In genomic region chr2:42810126-42810970, GRCh38 we compare ENCODE assay signal across 1 cellular context.
TF ChIP-seq lines count a peak whose summit lies in the region.

No MANE protein-coding gene starts in this region.

TF ChIP-seq in SK-N-SH, 30 proteins besides CTCF, POLR2A, EP300 and RAD21 (continued from another document):
- TF ChIP-seq CHD2 (IDR thresholded peaks at IDR 0.05; ENCODE audit: low read length, partially characterized antibody) (peak; percentile 80), NFIC (IDR thresholded peaks at IDR 0.05; ENCODE audit: borderline replicate concordance) (peak; percentile 57; the same call in 1 of the 2 replicates), MXI1 (IDR thresholded peaks at IDR 0.05; ENCODE audit: low read depth, low read length) (peak; percentile 43; the same call in 1 of the 2 replicates), FOSL2 (IDR thresholded peaks at IDR 0.05; ENCODE audit: borderline replicate concordance, low read depth) (peak; percentile 79; the same call in 1 of the 2 replicates), JUND (IDR thresholded peaks at IDR 0.05) (no peak; the same call in 1 of the 2 replicates), RXRA (IDR thresholded peaks at IDR 0.05; ENCODE audit: borderline replicate concordance, low read depth) (no peak), MEF2A (IDR thresholded peaks at IDR 0.05; ENCODE audit: borderline replicate concordance, low read depth) (no peak), FOXM1 (IDR thresholded peaks at IDR 0.05; ENCODE audit: low read depth) (no peak), ZBTB33 (IDR thresholded peaks at IDR 0.05; ENCODE audit: borderline replicate concordance, low read depth) (no peak), TAF1 (IDR thresholded peaks at IDR 0.05; ENCODE audit: borderline replicate concordance, low read depth, low read length) (peak; percentile 4; the same call in 1 of the 2 replicates), SIN3A (IDR thresholded peaks at IDR 0.05; ENCODE audit: borderline replicate concordance, low read depth, low read length) (peak; percentile 11; the same call in 1 of the 2 replicates), POLR2AphosphoS5 (IDR thresholded peaks at IDR 0.05; ENCODE audit: low read depth, low read length) (peak; percentile 78; the same call in 1 of the 2 replicates)
- TF ChIP-seq, protein P1, sequence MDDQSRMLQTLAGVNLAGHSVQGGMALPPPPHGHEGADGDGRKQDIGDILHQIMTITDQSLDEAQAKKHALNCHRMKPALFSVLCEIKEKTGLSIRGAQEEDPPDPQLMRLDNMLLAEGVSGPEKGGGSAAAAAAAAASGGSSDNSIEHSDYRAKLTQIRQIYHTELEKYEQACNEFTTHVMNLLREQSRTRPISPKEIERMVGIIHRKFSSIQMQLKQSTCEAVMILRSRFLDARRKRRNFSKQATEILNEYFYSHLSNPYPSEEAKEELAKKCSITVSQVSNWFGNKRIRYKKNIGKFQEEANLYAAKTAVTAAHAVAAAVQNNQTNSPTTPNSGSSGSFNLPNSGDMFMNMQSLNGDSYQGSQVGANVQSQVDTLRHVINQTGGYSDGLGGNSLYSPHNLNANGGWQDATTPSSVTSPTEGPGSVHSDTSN (IDR thresholded peaks at IDR 0.05) = no peak
- TF ChIP-seq, protein P2, sequence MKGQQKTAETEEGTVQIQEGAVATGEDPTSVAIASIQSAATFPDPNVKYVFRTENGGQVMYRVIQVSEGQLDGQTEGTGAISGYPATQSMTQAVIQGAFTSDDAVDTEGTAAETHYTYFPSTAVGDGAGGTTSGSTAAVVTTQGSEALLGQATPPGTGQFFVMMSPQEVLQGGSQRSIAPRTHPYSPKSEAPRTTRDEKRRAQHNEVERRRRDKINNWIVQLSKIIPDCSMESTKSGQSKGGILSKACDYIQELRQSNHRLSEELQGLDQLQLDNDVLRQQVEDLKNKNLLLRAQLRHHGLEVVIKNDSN (IDR thresholded peaks at IDR 0.05; ENCODE audit: borderline replicate concordance, low read depth) = 0 out of 2 replicates have a peak, but pooled peaks have one; percentile 38
